8 cellular contexts compared by ENCODE assay signal in the genomic region with DNA sequence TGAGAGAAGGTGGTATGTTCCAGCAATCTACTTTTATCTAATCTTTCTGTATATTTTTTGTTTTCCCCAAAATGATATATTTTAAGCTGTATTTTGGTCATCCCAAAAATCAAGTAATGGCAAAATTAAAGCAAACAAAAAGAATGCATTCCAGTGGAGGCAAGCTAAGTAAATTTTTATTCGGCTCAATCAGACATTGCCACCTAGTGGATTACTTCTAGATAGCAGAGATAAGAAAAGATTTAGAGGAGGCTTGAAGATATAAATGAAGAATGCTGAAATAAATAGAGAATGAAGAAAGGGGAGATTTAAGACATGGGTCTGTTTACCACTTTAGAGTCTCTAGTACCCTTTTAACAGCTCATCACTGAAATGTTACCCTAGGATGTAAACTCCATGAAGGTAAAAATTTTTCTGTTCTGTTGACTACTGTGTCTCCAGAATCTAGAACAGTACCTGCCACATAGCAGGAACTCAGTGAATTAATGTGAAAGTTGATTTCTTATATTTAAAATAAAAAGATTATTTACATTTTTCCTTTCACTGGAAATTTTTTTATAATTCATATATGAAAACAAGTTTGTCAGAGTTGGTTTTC.
DNase-seq lines count a peak whose midpoint lies in the region; ATAC-seq and TF ChIP-seq lines count a peak whose summit lies in the region.

No MANE protein-coding gene starts in this region.

- peak; percentile 69 for TF ChIP-seq CTCF in astrocyte of the spinal cord (IDR thresholded peaks at IDR 0.05; ENCODE audit: low read depth, low read length)

- H3K27ac ChIP-seq in layer of hippocampus (ENCODE audit: low read depth, low read length): peak overlapping the region; percentile 15

- no peaks in the 10 kb centered on the region for H3K27me3 ChIP-seq in layer of hippocampus (ENCODE audit: control insufficient read depth, insufficient read depth, low read length)

- H3K4me3 ChIP-seq in astrocyte of the spinal cord (ENCODE audit: low read depth, low read length): no peak overlapping the region

- in situ Hi-C loops in astrocyte of the spinal cord (cut with HindIII; ENCODE audit: low sequenced_read_pairs): no loop called here

- DNase-seq in AML-193 (lab: John Stamatoyannopoulos, UW): peak; percentile 23 to 43
- DNase-seq in NCI-H1092 treated with DMSO at 0.1 percent for 48 hours (lab: John Stamatoyannopoulos, UW): peak; percentile 36
- DNase-seq in astrocyte of the spinal cord (ENCODE audit: low read depth, low spot score): peak; percentile 67
- no peak for DNase-seq in cerebellar nuclear complex (lab: John Stamatoyannopoulos, UW)
- DNase-seq in activated CD4-positive, alpha-beta T cell treated with anti-CD3 and anti-CD28 coated beads for 4 hours: no peak

- ATAC-seq in GM18498 (IDR thresholded peaks at IDR 0.05; ENCODE audit: unreplicated experiment) (peak; percentile 60), HG02610 (IDR thresholded peaks at IDR 0.05; ENCODE audit: unreplicated experiment) (no peak)

Comparison
In these comparisons a context has a peak if more than half of its experiments do, and no peak if none do; other contexts are left out.
1. DNase-seq: peak in AML-193 (2 of 2), NCI-H1092 treated with DMSO at 0.1 percent for 48 hours (single experiment) and astrocyte of the spinal cord (single experiment); none in cerebellar nuclear complex (0 of 2) and activated CD4-positive, alpha-beta T cell treated with anti-CD3 and anti-CD28 coated beads for 4 hours (0 of 2).